ENCODE assay signal across 2 cellular contexts in genomic region chr10:70533189-70533558, GRCh38.
TF ChIP-seq lines count a peak whose summit lies in the region.

No MANE protein-coding gene starts in this region.

TF ChIP-seq in GM12891, 5 proteins besides CTCF, POLR2A, EP300 and RAD21 (continued from another document):
- no peak for TF ChIP-seq POLR2AphosphoS5 (IDR thresholded peaks at IDR 0.05; ENCODE audit: low read depth, low read length)
- TF ChIP-seq PAX5 (IDR thresholded peaks at IDR 0.05; ENCODE audit: insufficient read depth, low read length, severe bottlenecking) = no peak
TF ChIP-seq in GM12891: peak in this region for 0.

TF ChIP-seq in IMR-90, 13 proteins besides CTCF, POLR2A, EP300 and RAD21:
- TF ChIP-seq, protein P1, sequence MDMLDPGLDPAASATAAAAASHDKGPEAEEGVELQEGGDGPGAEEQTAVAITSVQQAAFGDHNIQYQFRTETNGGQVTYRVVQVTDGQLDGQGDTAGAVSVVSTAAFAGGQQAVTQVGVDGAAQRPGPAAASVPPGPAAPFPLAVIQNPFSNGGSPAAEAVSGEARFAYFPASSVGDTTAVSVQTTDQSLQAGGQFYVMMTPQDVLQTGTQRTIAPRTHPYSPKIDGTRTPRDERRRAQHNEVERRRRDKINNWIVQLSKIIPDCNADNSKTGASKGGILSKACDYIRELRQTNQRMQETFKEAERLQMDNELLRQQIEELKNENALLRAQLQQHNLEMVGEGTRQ (IDR thresholded peaks at IDR 0.05; ENCODE audit: low read depth, low read length) = no peak
- TF ChIP-seq, protein P2, sequence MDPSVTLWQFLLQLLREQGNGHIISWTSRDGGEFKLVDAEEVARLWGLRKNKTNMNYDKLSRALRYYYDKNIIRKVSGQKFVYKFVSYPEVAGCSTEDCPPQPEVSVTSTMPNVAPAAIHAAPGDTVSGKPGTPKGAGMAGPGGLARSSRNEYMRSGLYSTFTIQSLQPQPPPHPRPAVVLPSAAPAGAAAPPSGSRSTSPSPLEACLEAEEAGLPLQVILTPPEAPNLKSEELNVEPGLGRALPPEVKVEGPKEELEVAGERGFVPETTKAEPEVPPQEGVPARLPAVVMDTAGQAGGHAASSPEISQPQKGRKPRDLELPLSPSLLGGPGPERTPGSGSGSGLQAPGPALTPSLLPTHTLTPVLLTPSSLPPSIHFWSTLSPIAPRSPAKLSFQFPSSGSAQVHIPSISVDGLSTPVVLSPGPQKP (IDR thresholded peaks at IDR 0.05; ENCODE audit: borderline replicate concordance, low read depth, low read length) = no peak
- TF ChIP-seq RFX5 (IDR thresholded peaks at IDR 0.05; ENCODE audit: low read depth, low read length) = no peak
- TF ChIP-seq MAFK (IDR thresholded peaks at IDR 0.05; ENCODE audit: low read depth, low read length) = no peak
- TF ChIP-seq RCOR1 (IDR thresholded peaks at IDR 0.05; ENCODE audit: insufficient replicate concordance, low read length) = no peak
- no peak for TF ChIP-seq NFE2L2 (IDR thresholded peaks at IDR 0.05; ENCODE audit: low read depth, low read length)
- TF ChIP-seq SMC3 (IDR thresholded peaks at IDR 0.05; ENCODE audit: low read depth, low read length) = no peak
- no peak for TF ChIP-seq FOS (IDR thresholded peaks at IDR 0.05; ENCODE audit: low read depth, low read length)
- no peak for TF ChIP-seq MAZ (IDR thresholded peaks at IDR 0.05; ENCODE audit: borderline replicate concordance, low read depth, low read length)
- TF ChIP-seq MXI1 (IDR thresholded peaks at IDR 0.05; ENCODE audit: borderline replicate concordance, low read depth, low read length) = no peak
- TF ChIP-seq BHLHE40 (IDR thresholded peaks at IDR 0.05; ENCODE audit: low read depth, low read length) = no peak
- TF ChIP-seq CEBPB (IDR thresholded peaks at IDR 0.05; ENCODE audit: low read depth, low read length) = no peak
- TF ChIP-seq CHD1 (IDR thresholded peaks at IDR 0.05; ENCODE audit: low read depth, low read length) = no peak
TF ChIP-seq in IMR-90: peak in this region for 0.
